In the genomic region with DNA sequence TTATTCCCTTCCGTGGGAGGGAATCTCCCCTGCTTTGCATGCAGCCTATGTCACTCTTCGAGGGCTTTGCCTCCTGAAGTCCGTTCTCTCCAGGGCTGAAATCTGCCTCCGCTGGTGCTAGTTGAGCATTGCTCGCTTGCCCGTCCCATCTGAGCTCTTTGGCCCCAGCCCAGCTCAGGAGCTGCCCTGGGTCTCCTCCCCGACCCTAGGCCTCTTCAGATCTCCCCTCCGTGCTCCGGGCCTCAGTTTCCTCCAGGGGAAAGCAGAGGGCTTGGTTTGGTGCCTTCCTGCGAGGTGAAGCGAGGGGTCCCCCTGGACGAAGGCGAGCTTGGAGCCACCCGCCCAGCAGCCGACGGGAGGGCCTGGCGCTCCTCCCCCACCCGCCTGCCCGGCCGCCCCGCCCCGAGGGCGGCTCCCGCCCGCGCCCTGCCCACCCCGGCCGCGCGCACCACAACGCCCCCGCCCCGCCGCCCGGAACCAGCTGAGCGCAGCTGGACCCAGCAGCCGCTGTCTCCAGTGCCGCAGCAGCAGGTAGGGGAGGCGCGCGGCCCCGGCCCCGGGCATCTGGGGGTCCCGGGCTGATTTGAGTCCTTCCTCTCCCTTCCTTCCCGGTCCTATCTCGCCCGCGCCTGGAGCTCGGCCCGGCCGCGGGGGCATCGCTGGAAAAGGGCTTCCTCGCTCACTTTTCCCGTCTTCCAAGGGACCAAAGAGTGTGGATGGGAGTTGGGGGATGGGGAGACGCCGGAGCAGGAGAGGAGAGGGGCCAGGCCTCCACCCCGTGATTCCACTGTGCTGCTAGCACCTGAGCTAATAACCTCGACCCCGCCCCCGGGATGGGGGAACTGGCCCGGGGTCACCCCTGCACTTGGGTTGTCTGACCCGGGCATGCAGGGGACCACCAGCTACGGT, we compare ENCODE assay signal across 8 cellular contexts.
DNase-seq lines count a peak whose midpoint lies in the region; ATAC-seq and TF ChIP-seq lines count a peak whose summit lies in the region.

A gene (plus strand): TSS at position 474 of the 909 bp plus-strand sequence. CDS start 33,810 bp downstream, outside the sequence.

- peak; percentile 23 for DNase-seq in NCI-H2107 treated with DMSO at 0.1 percent for 48 hours (lab: John Stamatoyannopoulos, UW; ENCODE audit: unreplicated experiment)
- DNase-seq in NCI-H2107 (lab: John Stamatoyannopoulos, UW): no peak
- peak; percentile 69 for DNase-seq in NCI-H748 (lab: John Stamatoyannopoulos, UW; ENCODE audit: unreplicated experiment)
- DNase-seq in activated T-cell treated with anti-CD3 and anti-CD28 coated beads for 4 hours: peak; percentile 31
- peak; percentile 61 for DNase-seq in epithelial cell of esophagus (ENCODE audit: low read depth)
- peak; percentile 83 for DNase-seq in midbrain (lab: John Stamatoyannopoulos, UW)
- DNase-seq in stimulated activated CD8-positive, alpha-beta memory T cell treated with anti-CD3 and anti-CD28 coated beads, Interleukin-4, amount 100 ng/mL, for 48 hours: peak; percentile 67

- peak within 1 kb of the TSS; percentile 90 for H3K4me3 ChIP-seq in epithelial cell of esophagus (ENCODE audit: low read length)

- ATAC-seq in HG03025 (IDR thresholded peaks at IDR 0.05; ENCODE audit: low FRiP score, unreplicated experiment): peak; percentile 59

- peak; percentile 7 for TF ChIP-seq CTCF in epithelial cell of esophagus (IDR thresholded peaks at IDR 0.05; ENCODE audit: insufficient read depth, low read depth, low read length, missing control alignments)
